In the genomic region with DNA sequence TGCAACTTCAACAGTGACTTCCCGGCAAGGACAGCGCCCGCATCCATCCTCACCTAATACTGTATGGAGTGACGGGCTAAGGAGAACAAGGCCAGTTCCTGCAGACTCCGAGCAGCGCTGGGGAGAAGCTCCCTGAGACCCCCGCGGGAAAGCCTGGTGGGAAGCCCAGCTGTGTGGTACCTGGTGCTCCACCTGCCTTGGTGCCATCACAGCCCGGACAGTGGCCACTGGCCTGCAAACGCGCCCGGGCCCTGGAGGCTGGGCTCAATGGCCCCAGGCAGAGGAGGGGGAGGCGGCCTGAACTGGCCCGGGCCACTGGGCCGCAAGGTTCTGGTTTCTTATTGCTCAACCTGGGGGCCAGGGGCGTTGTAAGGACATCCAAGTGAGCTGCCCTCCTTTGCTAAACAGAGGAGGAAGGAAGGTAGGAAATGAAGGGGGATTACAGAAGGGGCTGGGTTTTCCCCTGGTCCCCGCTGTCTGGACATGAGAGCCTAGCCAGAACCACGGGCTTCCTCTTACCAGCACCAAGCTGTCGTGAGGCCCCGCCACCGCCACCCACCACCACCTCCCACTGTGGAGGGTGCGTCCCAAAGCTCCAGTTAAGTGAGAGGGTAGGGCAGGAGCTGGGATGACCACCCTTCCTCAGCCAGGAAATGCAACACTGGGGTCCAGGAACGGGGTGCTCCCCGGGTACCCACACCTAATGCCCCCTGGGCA, we compare ENCODE assay signal across 11 cellular contexts. TPM values are rescaled to one million over a fixed set of nuclear protein-coding genes. Genes with fewer than 3 reads are reported as not detected.
A peak's percentile ranks its signal among the peaks of the same experiment; 100 is the strongest.
DNase-seq lines count a peak whose midpoint lies in the region; ATAC-seq and TF ChIP-seq lines count a peak whose summit lies in the region.
"Had no signal": no experiment of that assay in that cellular context is flagged by ENCODE, and none has a peak within 500 bp of the region (broad histone marks: within the 10 kb centered on the region; RNA-seq: fewer than 3 reads in every experiment).

No MANE protein-coding gene starts in this region.

- CTCF ChIA-PET in activated CD4-positive, alpha-beta T cell treated with anti-CD3 and anti-CD28 coated beads for 36 hours (lab: Charles Lee) = interaction anchor here (0.6 to 15.7 kb wide), 12 partner anchors 8 to 462 kb away, joined by 3 to 377 read pairs (median 6); partner anchors contain the start of gene EHD1

- H2AFZ ChIP-seq in GM23338 = no peak overlapping the region

- no peak overlapping the region for H3K4me3 Mint-ChIP-seq in activated CD4-positive, alpha-beta T cell treated with anti-CD3 and anti-CD28 coated beads for 36 hours
- peak overlapping the region; percentile 47 for H3K4me3 Mint-ChIP-seq in stimulated activated naive CD8-positive, alpha-beta T cell treated with anti-CD3 and anti-CD28 coated beads, Interleukin-15, Interleukin-2, amounts not matched to agents 100 ng/mL and 50 ng/mL, for 24 hours
- H3K4me3 Mint-ChIP-seq in GM23338 = no peak overlapping the region

- DNase-seq in activated CD4-positive, alpha-beta T cell treated with anti-CD3 and anti-CD28 coated beads for 36 hours = peak; percentile 29
- no peak for DNase-seq in activated CD4-positive, alpha-beta T cell treated with anti-CD3 and anti-CD28 coated beads for 48 hours
- peak in 1 of 3 donors; percentile 60 for DNase-seq in Peyer's patch
- no peak for DNase-seq in esophagus squamous epithelium (lab: John Stamatoyannopoulos, UW)
- DNase-seq in GM23338 (ENCODE audit: low spot score) = no peak
- DNase-seq in cerebellar cortex (ENCODE audit: low spot score) = no peak
- DNase-seq: activated T-cell treated with anti-CD3 and anti-CD28 coated beads, Interleukin-2, amount 50 U/mL, for 1 hour; NCI-H446 treated with DMSO at 0.1 percent for 48 hours; SW 1271 had no signal

- H3K27me3 ChIP-seq in Peyer's patch (no peaks in the 10 kb centered on the region), esophagus squamous epithelium (no peaks in the 10 kb centered on the region), GM23338 (ENCODE audit: insufficient read depth) (no peaks in the 10 kb centered on the region)

- H3F3A ChIP-seq in GM23338 (replicated peaks; ENCODE audit: low read depth) = no peaks in the 10 kb centered on the region

- H3K4me1 ChIP-seq in Peyer's patch (peaks cover 27 to 98% (median 88%) of the 10 kb centered on the region in 4 donors), esophagus squamous epithelium (peaks cover 64 to 100% (median 89%) of the 10 kb centered on the region in 3 donors), GM23338 (ENCODE audit: insufficient read depth) (peaks cover 4% of the 10 kb centered on the region)

- peak overlapping the region; percentile 76 for H3K27ac Mint-ChIP-seq in activated CD4-positive, alpha-beta T cell treated with anti-CD3 and anti-CD28 coated beads for 36 hours
- H3K27ac Mint-ChIP-seq in stimulated activated naive CD8-positive, alpha-beta T cell treated with anti-CD3 and anti-CD28 coated beads, Interleukin-15, Interleukin-2, amounts not matched to agents 100 ng/mL and 50 ng/mL, for 24 hours = peak overlapping the region; percentile 89
- H3K27ac Mint-ChIP-seq in GM23338 = no peak overlapping the region

- peaks cover 90% of the 10 kb centered on the region for H3K4me1 Mint-ChIP-seq in activated CD4-positive, alpha-beta T cell treated with anti-CD3 and anti-CD28 coated beads for 36 hours
- H3K4me1 Mint-ChIP-seq in stimulated activated naive CD8-positive, alpha-beta T cell treated with anti-CD3 and anti-CD28 coated beads, Interleukin-15, Interleukin-2, amounts not matched to agents 100 ng/mL and 50 ng/mL, for 24 hours (ENCODE audit: low read depth) = peaks cover 96% of the 10 kb centered on the region
- peaks cover 22% of the 10 kb centered on the region for H3K4me1 Mint-ChIP-seq in GM23338

- H3K27me3 Mint-ChIP-seq in activated CD4-positive, alpha-beta T cell treated with anti-CD3 and anti-CD28 coated beads for 36 hours = no peaks in the 10 kb centered on the region
- no peaks in the 10 kb centered on the region for H3K27me3 Mint-ChIP-seq in stimulated activated naive CD8-positive, alpha-beta T cell treated with anti-CD3 and anti-CD28 coated beads, Interleukin-15, Interleukin-2, amounts not matched to agents 100 ng/mL and 50 ng/mL, for 24 hours
- peaks cover 12% of the 10 kb centered on the region for H3K27me3 Mint-ChIP-seq in GM23338 (ENCODE audit: insufficient read depth, low read depth, poor library complexity)

- no peak overlapping the region for H3K4me2 ChIP-seq in GM23338

- intact Hi-C loops in activated CD4-positive, alpha-beta T cell treated with anti-CD3 and anti-CD28 coated beads for 36 hours (cut with DNase I, micrococcal nuclease) = loop anchor here in 1 of 2 experiments (2.0 kb wide), 1 partner anchor 16 kb away; no protein-coding TSS in a partner anchor
- intact Hi-C loops in esophagus squamous epithelium (cut with DNase I) = loop anchor here (5.0 kb wide), 1 partner anchor 159 kb away; the partner anchor contains the start of gene ARL2

- no peaks in the 10 kb centered on the region for H3K9me3 Mint-ChIP-seq in activated CD4-positive, alpha-beta T cell treated with anti-CD3 and anti-CD28 coated beads for 36 hours (ENCODE audit: low read depth)
- no peaks in the 10 kb centered on the region for H3K9me3 Mint-ChIP-seq in stimulated activated naive CD8-positive, alpha-beta T cell treated with anti-CD3 and anti-CD28 coated beads, Interleukin-15, Interleukin-2, amounts not matched to agents 100 ng/mL and 50 ng/mL, for 24 hours
- H3K9me3 Mint-ChIP-seq in GM23338 = no peaks in the 10 kb centered on the region

- no peak for ATAC-seq in activated CD4-positive, alpha-beta T cell treated with anti-CD3 and anti-CD28 coated beads for 36 hours
- ATAC-seq in GM23338 (no peak), GM19395 (IDR thresholded peaks at IDR 0.05; ENCODE audit: unreplicated experiment) (no peak)

- H3K79me2 ChIP-seq in GM23338 (replicated peaks; ENCODE audit: insufficient read depth) = no peaks in the 10 kb centered on the region

- H3K9me3 ChIP-seq in Peyer's patch (peaks cover 0 to 2% (median 0%) of the 10 kb centered on the region in 4 donors), esophagus squamous epithelium (no peaks in the 10 kb centered on the region)

- no peaks in the 10 kb centered on the region for H4K20me1 ChIP-seq in GM23338 (replicated peaks; ENCODE audit: insufficient read depth)

- H3K27ac ChIP-seq in Peyer's patch (peak overlapping the region; percentile 78 to 95 (median 88)), esophagus squamous epithelium (peak overlapping the region; percentile 49 to 94 (median 88)), GM23338 (ENCODE audit: low read depth) (no peak overlapping the region)

- TF ChIP-seq CTCF in Peyer's patch (IDR thresholded peaks at IDR 0.05) = no peak
- TF ChIP-seq CTCF in esophagus squamous epithelium (IDR thresholded peaks at IDR 0.05) = no peak
- no peak for TF ChIP-seq CTCF in GM23338 (conservative IDR thresholded peaks at IDR 0.05; ENCODE audit: low read depth in 2 of 2)

- H3K4me3 ChIP-seq in Peyer's patch (no peak overlapping the region), esophagus squamous epithelium (no peak overlapping the region), GM23338 (no peak overlapping the region)

- H3K36me3 ChIP-seq in Peyer's patch (peaks cover 0 to 29% (median 0%) of the 10 kb centered on the region in 3 donors), esophagus squamous epithelium (peaks cover 3 to 34% (median 13%) of the 10 kb centered on the region in 3 donors), GM23338 (ENCODE audit: insufficient read depth) (no peaks in the 10 kb centered on the region)

- no peak for TF ChIP-seq POLR2A in Peyer's patch (IDR thresholded peaks at IDR 0.05)
- no peak for TF ChIP-seq POLR2A in esophagus squamous epithelium (IDR thresholded peaks at IDR 0.05)

- WGBS in esophagus squamous epithelium, 2 donors = 49 to 74% methylated on average over 7 to 8 of the region's 24 CpGs

- POLR2A ChIA-PET in activated CD4-positive, alpha-beta T cell treated with anti-CD3 and anti-CD28 coated beads for 36 hours (lab: Charles Lee) = interaction anchor here (0.5 to 1.8 kb wide), 7 partner anchors 12 to 284 kb away, joined by 3 to 11 read pairs (median 4); partner anchors contain the start of gene EHD1

- peaks cover 40% of the 10 kb centered on the region for H3K36me3 Mint-ChIP-seq in activated CD4-positive, alpha-beta T cell treated with anti-CD3 and anti-CD28 coated beads for 36 hours (ENCODE audit: low read depth)
- H3K36me3 Mint-ChIP-seq in stimulated activated naive CD8-positive, alpha-beta T cell treated with anti-CD3 and anti-CD28 coated beads, Interleukin-15, Interleukin-2, amounts not matched to agents 100 ng/mL and 50 ng/mL, for 24 hours (ENCODE audit: low read depth) = peaks cover 29% of the 10 kb centered on the region
- H3K36me3 Mint-ChIP-seq in GM23338 (ENCODE audit: low read depth) = no peaks in the 10 kb centered on the region; the same call in 2 of the 3 replicates

- H3K9me2 ChIP-seq in GM23338 (ENCODE audit: insufficient read depth) = no peaks in the 10 kb centered on the region

TF ChIP-seq in GM23338, 12 proteins besides CTCF, POLR2A, EP300 and RAD21 (continues in another document):
- TF ChIP-seq POLR2AphosphoS5 (IDR thresholded peaks at IDR 0.05; ENCODE audit: low read depth) (no peak), ZNF114 (CRISPR knock-in tag; IDR thresholded peaks at IDR 0.05) (no peak), STAT1 (IDR thresholded peaks at IDR 0.05; ENCODE audit: unreplicated experiment) (no peak)

RNA-seq across cellular contexts. Expression of gene CDC42BPG, which starts 8.5 kb away (rescaled TPM):
- under 1 TPM; 0.28 to 0.39 TPM for total RNA-seq in activated CD4-positive, alpha-beta T cell treated with anti-CD3 and anti-CD28 coated beads for 36 hours
- total RNA-seq in Peyer's patch (10 to 100 TPM; 25.6 to 78.6 (median 52.1) TPM), esophagus squamous epithelium (10 to 100 TPM; 16.4 to 48.5 (median 25.0) TPM)
- 10.1 and 11.6 TPM in 2 replicates for total RNA-seq in GM23338 (2014; rRNA removed; shearing (Covaris generic))
- polyA plus RNA-seq in GM23338 (2016; fragmentation: Nextera tagmentation; extraction: Ambion mirVana) = 1.8 and 2.3 TPM in 2 replicates

RNA-seq across cellular contexts. Expression of gene EHD1, which starts 25.5 kb away (rescaled TPM):
- total RNA-seq in activated CD4-positive, alpha-beta T cell treated with anti-CD3 and anti-CD28 coated beads for 36 hours = 10 to 100 TPM; 71.0 to 73.6 TPM
- 100 to 1,000 TPM in 2 of 4 donors, 10 to 100 TPM in 2; 56.2 to 185 (median 98.6) TPM for total RNA-seq in Peyer's patch
- total RNA-seq in esophagus squamous epithelium = 10 to 100 TPM; 29.5 to 44.0 (median 31.8) TPM
- total RNA-seq in GM23338 (2014; rRNA removed; shearing (Covaris generic)) = 43.8 and 69.7 TPM in 2 replicates
- 16.7 and 16.9 TPM in 2 replicates for polyA plus RNA-seq in GM23338 (2016; fragmentation: Nextera tagmentation; extraction: Ambion mirVana)

RNA-seq across cellular contexts. Expression of gene MEN1, which starts 42.6 kb away (rescaled TPM):
- total RNA-seq in activated CD4-positive, alpha-beta T cell treated with anti-CD3 and anti-CD28 coated beads for 36 hours = 10 to 100 TPM; 34.8 to 38.5 TPM
- total RNA-seq in Peyer's patch (10 to 100 TPM; 20.3 to 47.0 (median 31.9) TPM), esophagus squamous epithelium (10 to 100 TPM; 14.9 to 23.3 (median 17.0) TPM)
- total RNA-seq in GM23338 (2014; rRNA removed; shearing (Covaris generic)) = 38.9 and 45.2 TPM in 2 replicates
- 27.2 and 31.6 TPM in 2 replicates for polyA plus RNA-seq in GM23338 (2016; fragmentation: Nextera tagmentation; extraction: Ambion mirVana)

RNA-seq across cellular contexts. Expression of gene MAP4K2, which starts 49.9 kb away (rescaled TPM):
- total RNA-seq in activated CD4-positive, alpha-beta T cell treated with anti-CD3 and anti-CD28 coated beads for 36 hours = 10 to 100 TPM; 54.0 to 57.3 TPM
- total RNA-seq in Peyer's patch (10 to 100 TPM in 3 of 4 donors, 1 to 10 TPM in 1; 3.3 to 34.7 (median 20.3) TPM), esophagus squamous epithelium (1 to 10 TPM; 3.6 to 9.0 (median 6.1) TPM)
- total RNA-seq in GM23338 (2014; rRNA removed; shearing (Covaris generic)) = 32.3 and 42.6 TPM in 2 replicates
- polyA plus RNA-seq in GM23338 (2016; fragmentation: Nextera tagmentation; extraction: Ambion mirVana) = 9.9 and 11.2 TPM in 2 replicates
